Comparison of ENCODE assay signal across 29 cellular contexts in the genomic region with DNA sequence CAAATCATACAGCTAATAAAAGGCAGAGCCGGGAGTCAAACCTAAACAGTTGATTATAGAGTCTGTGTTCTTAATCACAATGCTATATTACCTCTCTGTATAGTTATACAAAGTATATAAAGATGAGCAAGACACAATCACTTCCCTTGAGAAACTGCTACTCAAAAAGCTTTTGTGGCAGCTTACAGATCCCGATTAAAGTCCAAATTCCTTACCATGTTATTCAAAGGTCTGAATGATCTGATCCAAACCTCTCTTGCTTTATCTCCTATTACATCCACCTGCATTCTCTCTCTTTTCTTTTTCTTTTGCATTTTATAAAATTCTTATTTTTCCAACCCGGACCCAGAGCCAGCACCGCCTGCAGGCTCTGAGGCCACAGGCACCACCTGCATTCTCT.
"Had no signal": no experiment of that assay in that cellular context is flagged by ENCODE, and none has a peak within 500 bp of the region (broad histone marks: within the 10 kb centered on the region; RNA-seq: fewer than 3 reads in every experiment).

No MANE protein-coding gene starts in this region.

- H3K9me3 ChIP-seq: SJCRH30, SK-N-SH had no signal

- H3K36me3 Mint-ChIP-seq: activated CD4-positive, alpha-beta memory T cell treated with anti-CD3 and anti-CD28 coated beads for 36 hours had no signal

- H3K4me1 ChIP-seq: SJCRH30 had no signal

- H3K27ac ChIP-seq: brain microvascular endothelial cell, cardiac muscle cell, RWPE1, SJCRH30 had no signal

- H3K4me3 ChIP-seq: cardiac muscle cell, K562, SJCRH30 had no signal

- H3K4me3 Mint-ChIP-seq: activated CD4-positive, alpha-beta memory T cell treated with anti-CD3 and anti-CD28 coated beads for 36 hours; activated CD4-positive, alpha-beta T cell treated with anti-CD3 and anti-CD28 coated beads, Interleukin-2, amount 10 ng/mL, durations not matched to agents 24 days and 14 days; activated naive CD4-positive, alpha-beta T cell treated with anti-CD3 and anti-CD28 coated beads for 36 hours; activated naive CD8-positive, alpha-beta T cell; activated T-cell treated with anti-CD3 and anti-CD28 coated beads, Interleukin-2, amount 50 U/mL, for 4 hours had no signal

- H3K27ac Mint-ChIP-seq: activated CD4-positive, alpha-beta memory T cell treated with anti-CD3 and anti-CD28 coated beads for 36 hours; activated CD4-positive, alpha-beta T cell treated with anti-CD3 and anti-CD28 coated beads, Interleukin-2, amount 10 ng/mL, durations not matched to agents 24 days and 14 days; activated naive CD4-positive, alpha-beta T cell treated with anti-CD3 and anti-CD28 coated beads for 36 hours; activated naive CD8-positive, alpha-beta T cell had no signal

- DNase-seq: activated CD4-positive, alpha-beta memory T cell treated with anti-CD3 and anti-CD28 coated beads for 36 hours; activated CD4-positive, alpha-beta T cell treated with anti-CD3 and anti-CD28 coated beads, Interleukin-2, amount 10 ng/mL, durations not matched to agents 24 days and 14 days; activated CD4-positive, CD25-positive, alpha-beta regulatory T cell treated with anti-CD3 and anti-CD28 coated beads, Interleukin-2, amount 50 U/mL, for 72 hours; activated CD8-positive, alpha-beta memory T cell treated with anti-CD3 and anti-CD28 coated beads for 24 hours; activated gamma-delta T cell; activated naive CD4-positive, alpha-beta T cell treated with anti-CD3 and anti-CD28 coated beads for 36 hours; activated T-cell treated with anti-CD3 and anti-CD28 coated beads, Interleukin-2, amount 50 U/mL, for 4 hours; brain microvascular endothelial cell; Karpas-422; MM.1S; NCI-H1105; NCI-H1436; NCI-H187; NCI-H2081; NCI-H2171; NCI-H2227 treated with DMSO at 0.1 percent for 48 hours; NCI-H446 treated with DMSO at 0.1 percent for 48 hours; NCI-H524 treated with DMSO at 0.1 percent for 48 hours; NCI-H748 treated with DMSO at 0.1 percent for 48 hours; OCI-M1; Right ventricle myocardium superior; SJCRH30; SK-N-SH; SW 1271 had no signal

- H3K27me3 ChIP-seq: brain microvascular endothelial cell, cardiac muscle cell, SJCRH30 had no signal

- H3K4me2 ChIP-seq: SK-N-SH had no signal

- ATAC-seq: activated T-cell treated with anti-CD3 and anti-CD28 coated beads, Interleukin-2, amount 50 U/mL, for 4 hours; K562; Panc1 had no signal

- H3K36me3 ChIP-seq: brain microvascular endothelial cell, cardiac muscle cell, SJCRH30 had no signal

- H3K9ac ChIP-seq: SK-N-SH had no signal

- H3K9me3 Mint-ChIP-seq: activated CD4-positive, alpha-beta memory T cell treated with anti-CD3 and anti-CD28 coated beads for 36 hours; activated CD4-positive, alpha-beta T cell treated with anti-CD3 and anti-CD28 coated beads, Interleukin-2, amount 10 ng/mL, durations not matched to agents 24 days and 14 days; activated naive CD4-positive, alpha-beta T cell treated with anti-CD3 and anti-CD28 coated beads for 36 hours; activated T-cell treated with anti-CD3 and anti-CD28 coated beads, Interleukin-2, amount 50 U/mL, for 4 hours had no signal

- H3K27me3 Mint-ChIP-seq: activated CD4-positive, alpha-beta memory T cell treated with anti-CD3 and anti-CD28 coated beads for 36 hours; activated CD4-positive, alpha-beta T cell treated with anti-CD3 and anti-CD28 coated beads, Interleukin-2, amount 10 ng/mL, durations not matched to agents 24 days and 14 days; activated naive CD8-positive, alpha-beta T cell had no signal
